In the genomic region with DNA sequence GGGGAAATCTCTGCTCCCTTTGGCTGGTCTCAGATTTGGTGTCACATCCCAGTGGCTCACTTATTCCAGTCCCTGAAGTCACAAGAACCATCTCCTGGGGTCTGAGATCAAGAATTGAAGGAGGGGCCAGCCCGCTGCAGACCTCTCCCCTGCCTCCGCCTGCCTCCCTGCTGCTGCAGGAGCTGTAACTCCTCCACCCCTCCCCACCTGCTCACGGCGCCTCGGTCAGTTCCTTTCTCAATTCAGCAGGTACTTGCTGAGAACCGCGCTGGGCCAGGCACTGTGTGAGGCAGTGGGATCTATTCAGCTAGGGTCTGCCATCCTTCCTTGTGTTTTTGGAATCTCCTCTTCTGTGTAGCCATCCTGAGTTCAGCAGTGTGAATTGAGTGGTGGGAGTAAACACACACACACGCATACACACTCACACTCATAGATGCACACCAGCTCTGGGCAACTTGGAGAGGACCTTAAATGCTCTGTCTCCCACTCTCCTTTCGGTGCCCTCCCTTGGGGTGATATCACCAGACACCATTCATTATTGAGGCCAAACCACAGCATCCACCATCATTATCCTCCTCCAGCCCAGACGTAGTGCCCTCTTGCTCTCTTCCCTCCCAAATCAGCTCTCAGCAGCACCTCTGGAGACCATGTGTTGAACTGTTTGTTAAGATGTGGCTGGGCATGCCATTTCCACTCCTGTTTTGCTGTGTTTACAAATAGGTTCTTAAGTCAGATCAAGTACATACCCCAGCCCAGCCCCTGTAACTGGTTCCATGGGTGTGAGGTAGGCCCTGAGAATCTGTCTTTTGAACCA, we compare ENCODE assay signal across 1 cellular context.
TF ChIP-seq lines count a peak whose summit lies in the region.

No MANE protein-coding gene starts in this region.

TF ChIP-seq in A549, 52 proteins besides CTCF, POLR2A, EP300 and RAD21:
- TF ChIP-seq CHD4 (IDR thresholded peaks at IDR 0.05; ENCODE audit: borderline replicate concordance), result no peak
- TF ChIP-seq, protein P1, sequence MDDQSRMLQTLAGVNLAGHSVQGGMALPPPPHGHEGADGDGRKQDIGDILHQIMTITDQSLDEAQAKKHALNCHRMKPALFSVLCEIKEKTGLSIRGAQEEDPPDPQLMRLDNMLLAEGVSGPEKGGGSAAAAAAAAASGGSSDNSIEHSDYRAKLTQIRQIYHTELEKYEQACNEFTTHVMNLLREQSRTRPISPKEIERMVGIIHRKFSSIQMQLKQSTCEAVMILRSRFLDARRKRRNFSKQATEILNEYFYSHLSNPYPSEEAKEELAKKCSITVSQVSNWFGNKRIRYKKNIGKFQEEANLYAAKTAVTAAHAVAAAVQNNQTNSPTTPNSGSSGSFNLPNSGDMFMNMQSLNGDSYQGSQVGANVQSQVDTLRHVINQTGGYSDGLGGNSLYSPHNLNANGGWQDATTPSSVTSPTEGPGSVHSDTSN (IDR thresholded peaks at IDR 0.05), result no peak
- no peak for TF ChIP-seq PHF8 (IDR thresholded peaks at IDR 0.05; ENCODE audit: borderline replicate concordance, low read depth)
- TF ChIP-seq, protein P2, sequence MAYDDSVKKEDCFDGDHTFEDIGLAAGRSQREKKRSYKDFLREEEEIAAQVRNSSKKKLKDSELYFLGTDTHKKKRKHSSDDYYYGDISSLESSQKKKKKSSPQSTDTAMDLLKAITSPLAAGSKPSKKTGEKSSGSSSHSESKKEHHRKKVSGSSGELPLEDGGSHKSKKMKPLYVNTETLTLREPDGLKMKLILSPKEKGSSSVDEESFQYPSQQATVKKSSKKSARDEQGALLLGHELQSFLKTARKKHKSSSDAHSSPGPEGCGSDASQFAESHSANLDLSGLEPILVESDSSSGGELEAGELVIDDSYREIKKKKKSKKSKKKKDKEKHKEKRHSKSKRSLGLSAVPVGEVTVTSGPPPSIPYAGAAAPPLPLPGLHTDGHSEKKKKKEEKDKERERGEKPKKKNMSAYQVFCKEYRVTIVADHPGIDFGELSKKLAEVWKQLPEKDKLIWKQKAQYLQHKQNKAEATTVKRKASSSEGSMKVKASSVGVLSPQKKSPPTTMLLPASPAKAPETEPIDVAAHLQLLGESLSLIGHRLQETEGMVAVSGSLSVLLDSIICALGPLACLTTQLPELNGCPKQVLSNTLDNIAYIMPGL (CRISPR knock-in tag; IDR thresholded peaks at IDR 0.05; ENCODE audit: borderline replicate concordance), result no peak
